40 cellular contexts compared by ENCODE assay signal in genomic region chr18:75473316-75473715, GRCh38. TPM values are rescaled to one million over a fixed set of nuclear protein-coding genes. Genes with fewer than 3 reads are reported as not detected.
"Had no signal": no experiment of that assay in that cellular context is flagged by ENCODE, and none has a peak within 500 bp of the region (broad histone marks: within the 10 kb centered on the region; RNA-seq: fewer than 3 reads in every experiment).

No MANE protein-coding gene starts in this region.

- ATAC-seq: activated CD4-positive, CD25-positive, alpha-beta regulatory T cell treated with anti-CD3 and anti-CD28 coated beads, Interleukin-2, amount 50 U/mL, for 24 hours; activated CD8-positive, alpha-beta T cell treated with anti-CD3 and anti-CD28 coated beads for 36 hours; activated T-cell treated with anti-CD3 and anti-CD28 coated beads, Interleukin-2, amount 50 U/mL, for 4 hours; activated T-helper 17 cell treated with anti-CD3 and anti-CD28 coated beads, Interleukin-2, amount 50 U/mL, for 72 hours; effector memory CD8-positive, alpha-beta T cell; foreskin keratinocyte; left colon; naive thymus-derived CD4-positive, alpha-beta T cell; right lobe of liver; stimulated activated naive B cell treated with anti-CD40 and anti-IgM and Interleukin-4, amounts not matched to agents 10 μg/mL and 1 μg/mL and 100 μg/mL, for 72 hours; upper lobe of right lung had no signal

- H3K36me3 ChIP-seq: brain microvascular endothelial cell, heart left ventricle, ovary, right lobe of liver, stomach, tibial artery, upper lobe of right lung had no signal

- H3K4me3 ChIP-seq: heart left ventricle, ovary, right lobe of liver, stomach, tibial artery, upper lobe of right lung had no signal

- H3K27me3 ChIP-seq: brain microvascular endothelial cell, foreskin keratinocyte, heart left ventricle, ovary, right lobe of liver, stomach, tibial artery, upper lobe of right lung had no signal

- DNase-seq: activated CD4-positive, alpha-beta T cell treated with anti-CD3 and anti-CD28 coated beads for 48 hours; activated CD8-positive, alpha-beta T cell treated with anti-CD3 and anti-CD28 coated beads for 36 hours; activated gamma-delta T cell treated with Interleukin-2 at 50 U/mL for 16 hours; activated T-cell treated with anti-CD3 and anti-CD28 coated beads, Interleukin-2, amount 50 U/mL, for 4 hours; anterior cingulate cortex; brain microvascular endothelial cell; cortex of kidney; effector memory CD8-positive, alpha-beta T cell; erythroblast; foreskin keratinocyte; heart left ventricle; hypothalamus; immature natural killer cell; kidney; left colon; mammary epithelial cell; naive thymus-derived CD4-positive, alpha-beta T cell; ovary; right lobe of liver; small intestine; stimulated activated CD4-positive, alpha-beta T cell treated with anti-CD3 and anti-CD28 coated beads, Interleukin-15, amount 100 ng/mL, for 24 hours; stimulated activated CD4-positive, alpha-beta T cell treated with anti-CD3 and anti-CD28 coated beads, Interleukin-2, amount 100 ng/mL, for 24 hours; stimulated activated naive B cell treated with anti-CD40 and anti-IgM and Interleukin-4, amounts not matched to agents 10 μg/mL and 1 μg/mL and 100 μg/mL, for 72 hours; stomach; tibial artery; upper lobe of right lung had no signal

- H3K27ac ChIP-seq: brain microvascular endothelial cell, foreskin keratinocyte, heart left ventricle, ovary, right lobe of liver, stomach, tibial artery, upper lobe of right lung, VCaP had no signal

- H3K4me3 Mint-ChIP-seq: activated CD8-positive, alpha-beta T cell treated with anti-CD3 and anti-CD28 coated beads for 36 hours; activated naive CD4-positive, alpha-beta T cell treated with anti-CD3 and anti-CD28 coated beads, Interleukin-2, amount 50 U/mL, for 24 hours; activated T-cell treated with anti-CD3 and anti-CD28 coated beads, Interleukin-2, amount 50 U/mL, for 4 hours; activated T-helper 17 cell treated with anti-CD3 and anti-CD28 coated beads, Interleukin-2, amount 50 U/mL, for 72 hours; effector memory CD8-positive, alpha-beta T cell; immature natural killer cell; naive thymus-derived CD4-positive, alpha-beta T cell; stimulated activated naive B cell treated with anti-CD40 and anti-IgM and Interleukin-4, amounts not matched to agents 10 μg/mL and 1 μg/mL and 100 μg/mL, for 72 hours had no signal

- H3K27me3 Mint-ChIP-seq: progenitor cell of endocrine pancreas had no signal

- H3K9me3 Mint-ChIP-seq: activated CD8-positive, alpha-beta T cell treated with anti-CD3 and anti-CD28 coated beads for 36 hours; activated naive CD4-positive, alpha-beta T cell treated with anti-CD3 and anti-CD28 coated beads, Interleukin-2, amount 50 U/mL, for 24 hours; activated T-cell treated with anti-CD3 and anti-CD28 coated beads, Interleukin-2, amount 50 U/mL, for 4 hours; activated T-helper 17 cell treated with anti-CD3 and anti-CD28 coated beads, Interleukin-2, amount 50 U/mL, for 72 hours; effector memory CD8-positive, alpha-beta T cell; immature natural killer cell; naive thymus-derived CD4-positive, alpha-beta T cell; stimulated activated naive B cell treated with anti-CD40 and anti-IgM and Interleukin-4, amounts not matched to agents 10 μg/mL and 1 μg/mL and 100 μg/mL, for 72 hours had no signal

- H3K27ac Mint-ChIP-seq: activated CD8-positive, alpha-beta T cell treated with anti-CD3 and anti-CD28 coated beads for 36 hours; activated naive CD4-positive, alpha-beta T cell treated with anti-CD3 and anti-CD28 coated beads, Interleukin-2, amount 50 U/mL, for 24 hours; activated T-helper 17 cell treated with anti-CD3 and anti-CD28 coated beads, Interleukin-2, amount 50 U/mL, for 72 hours; effector memory CD8-positive, alpha-beta T cell; immature natural killer cell; naive thymus-derived CD4-positive, alpha-beta T cell; progenitor cell of endocrine pancreas; stimulated activated naive B cell treated with anti-CD40 and anti-IgM and Interleukin-4, amounts not matched to agents 10 μg/mL and 1 μg/mL and 100 μg/mL, for 72 hours had no signal

- H3K4me1 ChIP-seq: heart left ventricle, stomach, tibial artery, upper lobe of right lung had no signal

- H3K9me3 ChIP-seq: heart left ventricle, ovary, right lobe of liver, stomach, tibial artery, upper lobe of right lung had no signal

- H3K4me1 Mint-ChIP-seq: activated naive CD4-positive, alpha-beta T cell treated with anti-CD3 and anti-CD28 coated beads, Interleukin-2, amount 50 U/mL, for 24 hours; activated T-helper 17 cell treated with anti-CD3 and anti-CD28 coated beads, Interleukin-2, amount 50 U/mL, for 72 hours; immature natural killer cell; naive thymus-derived CD4-positive, alpha-beta T cell; stimulated activated naive B cell treated with anti-CD40 and anti-IgM and Interleukin-4, amounts not matched to agents 10 μg/mL and 1 μg/mL and 100 μg/mL, for 72 hours had no signal

- H3K36me3 Mint-ChIP-seq: activated naive CD4-positive, alpha-beta T cell treated with anti-CD3 and anti-CD28 coated beads, Interleukin-2, amount 50 U/mL, for 24 hours; immature natural killer cell; naive thymus-derived CD4-positive, alpha-beta T cell; stimulated activated naive B cell treated with anti-CD40 and anti-IgM and Interleukin-4, amounts not matched to agents 10 μg/mL and 1 μg/mL and 100 μg/mL, for 72 hours had no signal

RNA-seq across cellular contexts. Expression of gene SMIM21, which starts 45.8 kb away (rescaled TPM):
- total RNA-seq: activated CD8-positive, alpha-beta T cell treated with anti-CD3 and anti-CD28 coated beads for 36 hours; activated T-cell treated with anti-CD3 and anti-CD28 coated beads, Interleukin-2, amount 50 U/mL, for 4 hours; activated T-helper 17 cell treated with anti-CD3 and anti-CD28 coated beads, Interleukin-2, amount 50 U/mL, for 72 hours; cardiac septum; cerebellum; fibroblast of lung; foreskin keratinocyte; heart left ventricle; kidney; left colon; liver; mammary epithelial cell; mucosa of gallbladder; naive thymus-derived CD4-positive, alpha-beta T cell; ovary; progenitor cell of endocrine pancreas; renal cortical epithelial cell; right lobe of liver; stomach; T-helper 1 cell treated with Interleukin-12 subunit alpha and Interleukin-12 subunit beta and Interleukin-4 antibody, amounts not matched to agents 30 ng/mL and 1 ng/mL, for 36 hours; upper lobe of right lung had no signal
- polyA plus RNA-seq: adipose tissue; fibroblast of lung; foreskin keratinocyte; heart left ventricle; immature natural killer cell; liver; mammary epithelial cell; naive thymus-derived CD4-positive, alpha-beta T cell; neural cell; ovary; small intestine; stomach had no signal
